ENCODE assay signal across 13 cellular contexts in the genomic region with DNA sequence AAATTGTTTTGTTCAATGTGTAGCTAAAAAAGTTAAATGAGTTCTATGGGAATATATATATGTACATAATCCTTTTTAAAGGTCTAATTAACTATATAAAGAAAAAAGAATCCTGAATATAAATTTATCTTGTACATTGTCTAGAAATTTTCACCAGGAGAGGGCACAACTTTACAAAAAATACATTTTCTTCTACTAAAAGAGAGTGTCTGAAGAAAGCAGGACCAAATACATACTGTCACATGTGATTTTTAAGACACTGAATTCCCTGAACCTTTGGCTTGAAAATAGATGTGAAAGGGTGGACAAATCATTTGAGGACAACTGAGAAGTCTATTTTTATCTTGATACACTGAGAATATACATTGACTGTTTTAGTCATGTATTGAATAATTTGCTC.
DNase-seq lines count a peak whose midpoint lies in the region; ATAC-seq, FAIRE-seq and TF ChIP-seq lines count a peak whose summit lies in the region.
"Had no signal": no experiment of that assay in that cellular context is flagged by ENCODE, and none has a peak within 500 bp of the region (broad histone marks: within the 10 kb centered on the region; RNA-seq: fewer than 3 reads in every experiment).

No MANE protein-coding gene starts in this region.

- H3K9ac ChIP-seq in HepG2 (ENCODE audit: insufficient read depth, low read depth, low read length), result no peak overlapping the region

- in situ Hi-C loops in HepG2 (cut with HindIII; ENCODE audit: extremely low pct_ligation_motif_present, low pct_unique_long_range_greater_than_20kb), result loop anchor here (10.0 kb wide), 1 partner anchor 1423 kb away; no protein-coding TSS in a partner anchor

- no peak overlapping the region for H3K4me2 ChIP-seq in HepG2 (ENCODE audit: low read depth, low read length)

- no peak for TF ChIP-seq RAD21 in HepG2 (CRISPR knock-in tag; IDR thresholded peaks at IDR 0.05)

- no peak for FAIRE-seq in HepG2 (lab: Jason Lieb, UNC)
- FAIRE-seq: GM12892 had no signal

- no peaks in the 10 kb centered on the region for H3K36me3 Mint-ChIP-seq in T-helper 2 cell treated with Interferon-gamma antibody and Interleukin-4, amounts not matched to agents 5 μg/mL and 100 μg/mL, for 36 hours (ENCODE audit: low read depth)

- no peaks in the 10 kb centered on the region for H3K9me3 Mint-ChIP-seq in T-helper 2 cell treated with Interferon-gamma antibody and Interleukin-4, amounts not matched to agents 5 μg/mL and 100 μg/mL, for 36 hours
- H3K9me3 Mint-ChIP-seq: stimulated activated naive CD8-positive, alpha-beta T cell treated with anti-CD3 and anti-CD28 coated beads, Interleukin-15, amount 100 ng/mL, for 72 hours had no signal

- no peak for TF ChIP-seq POLR2A in right lobe of liver (IDR thresholded peaks at IDR 0.05)
- TF ChIP-seq POLR2A in HepG2 (IDR thresholded peaks at IDR 0.05; ENCODE audit: insufficient read depth in 1 of 2, low read depth in 2 of 2, low read length in 2 of 2), result no peak
- no peak for TF ChIP-seq POLR2A in lower leg skin (IDR thresholded peaks at IDR 0.05)

- no peak overlapping the region for H3K27ac ChIP-seq in right lobe of liver
- H3K27ac ChIP-seq in HepG2 (ENCODE audit: extremely low read length, insufficient read depth, low read length), result no peak overlapping the region
- H3K27ac ChIP-seq: coronary artery had no signal

- intact Hi-C loops in right lobe of liver (cut with DNase I), result no loop called here
- intact Hi-C loops in HepG2 (cut with micrococcal nuclease; ENCODE audit: unreplicated experiment), result loop anchor here (5.0 kb wide), 1 partner anchor 319 kb away; no protein-coding TSS in a partner anchor
- intact Hi-C loops in lower leg skin (cut with DNase I; ENCODE audit: low total_unique reads), result no loop called here

- no peaks in the 10 kb centered on the region for H3K4me1 Mint-ChIP-seq in T-helper 2 cell treated with Interferon-gamma antibody and Interleukin-4, amounts not matched to agents 5 μg/mL and 100 μg/mL, for 36 hours (ENCODE audit: low read depth)
- H3K4me1 Mint-ChIP-seq: stimulated activated naive CD8-positive, alpha-beta T cell treated with anti-CD3 and anti-CD28 coated beads, Interleukin-15, amount 100 ng/mL, for 72 hours had no signal

- peak in 3 of 4 donors; percentile 25 to 38 (median 25) for ATAC-seq in right lobe of liver
- no peak for ATAC-seq in HepG2
- ATAC-seq: activated CD4-positive, CD25-positive, alpha-beta regulatory T cell treated with anti-CD3 and anti-CD28 coated beads, Interleukin-2, amount 50 U/mL, for 24 hours; stimulated activated naive CD8-positive, alpha-beta T cell treated with anti-CD3 and anti-CD28 coated beads, Interleukin-15, amount 100 ng/mL, for 72 hours had no signal

- no peak overlapping the region for H3K4me3 ChIP-seq in right lobe of liver
- no peak overlapping the region for H3K4me3 ChIP-seq in HepG2 (replicated peaks in 1 of 3; ENCODE audit: insufficient read depth in 1 of 3, low read depth in 2 of 3, low read length in 3 of 3)
- no peak overlapping the region for H3K4me3 ChIP-seq in choroid plexus epithelial cell (ENCODE audit: low read depth, low read length)
- no peak overlapping the region for H3K4me3 ChIP-seq in lower leg skin (ENCODE audit: low read depth, poor library complexity, severe bottlenecking)
- H3K4me3 ChIP-seq: coronary artery had no signal

- H3K36me3 ChIP-seq in right lobe of liver (no peaks in the 10 kb centered on the region), HepG2 (replicated peaks in 1 of 2; ENCODE audit: control insufficient read depth in 1 of 2, insufficient read depth in 2 of 2, low read length in 2 of 2) (no peaks in the 10 kb centered on the region)

- CTCF ChIA-PET in HepG2 (lab: Yijun Ruan, JAX; ENCODE audit: low intra/inter-chr PET ratio, low total read pairs), result no interaction called here

- H3K9me3 ChIP-seq in right lobe of liver, result no peaks in the 10 kb centered on the region
- H3K9me3 ChIP-seq in HepG2 (ENCODE audit: low read length), result no peaks in the 10 kb centered on the region

- no TSS peak for BruUV-seq in HepG2 (replicated peaks; lab: Mats Ljungman, UMichigan)

- no peaks in the 10 kb centered on the region for H4K20me1 ChIP-seq in HepG2 (ENCODE audit: insufficient read depth, low read length)

- TF ChIP-seq EP300 in HepG2 (IDR thresholded peaks at IDR 0.05; ENCODE audit: low read depth in 2 of 2, low read length in 2 of 2), result no peak
- TF ChIP-seq EP300 in HepG2 (CRISPR knock-in tag; IDR thresholded peaks at IDR 0.05; ENCODE audit: borderline replicate concordance), result no peak

- H3K4me1 ChIP-seq in right lobe of liver (no peaks in the 10 kb centered on the region), HepG2 (ENCODE audit: insufficient read depth, low read length) (no peaks in the 10 kb centered on the region)

- no peaks in the 10 kb centered on the region for H3K27me3 Mint-ChIP-seq in T-helper 2 cell treated with Interferon-gamma antibody and Interleukin-4, amounts not matched to agents 5 μg/mL and 100 μg/mL, for 36 hours (ENCODE audit: low read depth)
- H3K27me3 Mint-ChIP-seq: stimulated activated naive CD8-positive, alpha-beta T cell treated with anti-CD3 and anti-CD28 coated beads, Interleukin-15, amount 100 ng/mL, for 72 hours had no signal

- POLR2A ChIA-PET in HepG2 (lab: Yijun Ruan, JAX), result no interaction called here

- no peak overlapping the region for H2AFZ ChIP-seq in HepG2 (ENCODE audit: low read length)

- DNase-seq in right lobe of liver (no peak), HepG2 (ENCODE audit: low spot score) (no peak), NCI-H748 (lab: John Stamatoyannopoulos, UW; ENCODE audit: unreplicated experiment) (peak; percentile 19), choroid plexus epithelial cell (ENCODE audit: low read depth) (peak; percentile 31), NCI-H1048 (lab: John Stamatoyannopoulos, UW) (no peak), lower leg skin (ENCODE audit: low spot score in 2 of 2) (no peak)
- DNase-seq in T-helper 2 cell treated with Interferon-gamma antibody and Interleukin-4, amounts not matched to agents 5 μg/mL and 100 μg/mL, for 36 hours (ENCODE audit: low spot score), result no peak
- no peak for DNase-seq in stimulated activated naive CD4-positive, alpha-beta T cell (lab: John Stamatoyannopoulos, UW)
- DNase-seq: activated gamma-delta T cell; stimulated activated naive CD8-positive, alpha-beta T cell treated with anti-CD3 and anti-CD28 coated beads, Interleukin-15, amount 100 ng/mL, for 72 hours had no signal

- no peaks in the 10 kb centered on the region for H3K79me2 ChIP-seq in HepG2 (ENCODE audit: insufficient read depth, low read length)

- H3K27ac Mint-ChIP-seq in T-helper 2 cell treated with Interferon-gamma antibody and Interleukin-4, amounts not matched to agents 5 μg/mL and 100 μg/mL, for 36 hours, result no peak overlapping the region
- H3K27ac Mint-ChIP-seq: stimulated activated naive CD8-positive, alpha-beta T cell treated with anti-CD3 and anti-CD28 coated beads, Interleukin-15, amount 100 ng/mL, for 72 hours had no signal

- H3K27me3 ChIP-seq in right lobe of liver (no peaks in the 10 kb centered on the region), HepG2 (ENCODE audit: control insufficient read depth in 1 of 2, insufficient read depth in 2 of 2, low read length in 2 of 2) (no peaks in the 10 kb centered on the region)

- TF ChIP-seq CTCF in right lobe of liver (IDR thresholded peaks at IDR 0.05), result peak in 3 of 4 donors; percentile 17 to 30 (median 19)
- no peak for TF ChIP-seq CTCF in HepG2 (CRISPR knock-in tag; IDR thresholded peaks at IDR 0.05)
- no peak for TF ChIP-seq CTCF in choroid plexus epithelial cell (conservative IDR thresholded peaks at IDR 0.05; ENCODE audit: low read depth, low read length)
- TF ChIP-seq CTCF in lower leg skin (IDR thresholded peaks at IDR 0.05), result no peak

- H3K4me3 Mint-ChIP-seq in T-helper 2 cell treated with Interferon-gamma antibody and Interleukin-4, amounts not matched to agents 5 μg/mL and 100 μg/mL, for 36 hours, result no peak overlapping the region
- H3K4me3 Mint-ChIP-seq: stimulated activated naive CD8-positive, alpha-beta T cell treated with anti-CD3 and anti-CD28 coated beads, Interleukin-15, amount 100 ng/mL, for 72 hours had no signal

TF ChIP-seq in HepG2, 621 proteins besides CTCF, POLR2A, EP300 and RAD21 (continues in another document):
- TF ChIP-seq HOXA3 (CRISPR knock-in tag; IDR thresholded peaks at IDR 0.05) (no peak), GATA4 (IDR thresholded peaks at IDR 0.05; ENCODE audit: borderline replicate concordance, low read depth) (no peak), NFKBIZ (CRISPR knock-in tag; IDR thresholded peaks at IDR 0.05) (no peak), HDAC6 (IDR thresholded peaks at IDR 0.05; ENCODE audit: low read depth, low read length) (no peak), ZBTB38 (CRISPR knock-in tag; IDR thresholded peaks at IDR 0.05) (no peak), MTF1 (CRISPR knock-in tag; IDR thresholded peaks at IDR 0.05) (no peak)
- TF ChIP-seq, protein P1, sequence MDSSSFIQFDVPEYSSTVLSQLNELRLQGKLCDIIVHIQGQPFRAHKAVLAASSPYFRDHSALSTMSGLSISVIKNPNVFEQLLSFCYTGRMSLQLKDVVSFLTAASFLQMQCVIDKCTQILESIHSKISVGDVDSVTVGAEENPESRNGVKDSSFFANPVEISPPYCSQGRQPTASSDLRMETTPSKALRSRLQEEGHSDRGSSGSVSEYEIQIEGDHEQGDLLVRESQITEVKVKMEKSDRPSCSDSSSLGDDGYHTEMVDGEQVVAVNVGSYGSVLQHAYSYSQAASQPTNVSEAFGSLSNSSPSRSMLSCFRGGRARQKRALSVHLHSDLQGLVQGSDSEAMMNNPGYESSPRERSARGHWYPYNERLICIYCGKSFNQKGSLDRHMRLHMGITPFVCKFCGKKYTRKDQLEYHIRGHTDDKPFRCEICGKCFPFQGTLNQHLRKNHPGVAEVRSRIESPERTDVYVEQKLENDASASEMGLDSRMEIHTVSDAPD (CRISPR knock-in tag; IDR thresholded peaks at IDR 0.05), result no peak
- TF ChIP-seq, protein P2, sequence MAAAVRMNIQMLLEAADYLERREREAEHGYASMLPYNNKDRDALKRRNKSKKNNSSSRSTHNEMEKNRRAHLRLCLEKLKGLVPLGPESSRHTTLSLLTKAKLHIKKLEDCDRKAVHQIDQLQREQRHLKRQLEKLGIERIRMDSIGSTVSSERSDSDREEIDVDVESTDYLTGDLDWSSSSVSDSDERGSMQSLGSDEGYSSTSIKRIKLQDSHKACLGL (CRISPR knock-in tag; IDR thresholded peaks at IDR 0.05), result no peak

Comparison
In these comparisons a context has a peak if more than half of its experiments do, and no peak if none do; other contexts are left out.
1. CTCF ChIP-seq: peak in right lobe of liver (3 of 4); none in HepG2 (single experiment), choroid plexus epithelial cell (single experiment) and lower leg skin (0 of 3).
2. DNase-seq: peak in NCI-H748 (single experiment) and choroid plexus epithelial cell (single experiment); none in right lobe of liver (0 of 3), HepG2 (single experiment), T-helper 2 cell treated with Interferon-gamma antibody and Interleukin-4, amounts not matched to agents 5 μg/mL and 100 μg/mL, for 36 hours (single experiment), stimulated activated naive CD4-positive, alpha-beta T cell (0 of 6), NCI-H1048 (single experiment) and lower leg skin (0 of 2).